In the genomic region with DNA sequence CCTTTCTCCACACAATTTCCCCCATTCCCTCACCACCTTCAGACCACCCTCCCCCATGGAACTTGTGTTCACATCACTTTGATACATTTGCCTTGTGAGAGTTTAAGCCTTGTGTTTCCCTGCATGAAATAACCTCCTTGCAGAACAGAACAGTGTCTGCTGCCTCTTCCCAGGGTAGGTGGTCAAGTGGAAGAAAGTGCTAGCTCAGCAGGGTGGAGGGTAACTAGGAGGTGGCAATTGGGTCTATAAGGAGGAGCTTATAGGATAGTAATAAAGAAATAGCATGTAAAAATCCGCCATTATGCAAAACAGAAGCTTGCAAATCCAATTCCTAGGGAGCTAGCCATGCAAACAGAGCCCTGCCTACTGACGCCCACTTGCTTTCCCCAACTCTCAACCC, we compare ENCODE assay signal across 24 cellular contexts.
"Had no signal": no experiment of that assay in that cellular context is flagged by ENCODE, and none has a peak within 500 bp of the region (broad histone marks: within the 10 kb centered on the region; RNA-seq: fewer than 3 reads in every experiment).

No MANE protein-coding gene starts in this region.

- H3K27me3 ChIP-seq: heart right ventricle, ovary, thyroid gland had no signal

- H3K27ac ChIP-seq: coronary artery, epithelial cell of prostate, heart right ventricle, ovary, thyroid gland, VCaP had no signal

- ATAC-seq: activated CD4-positive, CD25-positive, alpha-beta regulatory T cell treated with anti-CD3 and anti-CD28 coated beads, Interleukin-2, amount 50 U/mL, for 24 hours; activated CD8-positive, alpha-beta memory T cell treated with anti-CD3 and anti-CD28 coated beads, Interleukin-2, amount 10 ng/mL, durations not matched to agents 7 days and 5 days; activated naive CD8-positive, alpha-beta T cell treated with anti-CD3 and anti-CD28 coated beads, Interleukin-2, amount 50 U/mL, for 24 hours; heart right ventricle; left cardiac atrium; naive thymus-derived CD4-positive, alpha-beta T cell; right cardiac atrium had no signal

- H3K9me3 ChIP-seq: ovary, thyroid gland had no signal

- H3K36me3 ChIP-seq: heart right ventricle, ovary, thyroid gland had no signal

- H3K9me3 Mint-ChIP-seq: activated CD4-positive, alpha-beta memory T cell treated with anti-CD3 and anti-CD28 coated beads, Interleukin-2, amount 10 ng/mL, durations not matched to agents 7 days and 5 days; activated CD4-positive, alpha-beta T cell treated with anti-CD3 and anti-CD28 coated beads, Interleukin-2, amount 10 ng/mL, durations not matched to agents 24 days and 14 days; activated naive CD8-positive, alpha-beta T cell treated with anti-CD3 and anti-CD28 coated beads, Interleukin-2, amount 50 U/mL, for 24 hours; activated T-helper 1 cell treated with anti-CD3 and anti-CD28 coated beads, Interleukin-12 subunit alpha, Interleukin-12 subunit beta, Interleukin-2, Interleukin-4 antibody, amounts not matched to agents 30 ng/mL and 10 ng/mL and 1 ng/mL, durations not matched to agents 14 hours and 24 hours and 36 hours; naive thymus-derived CD4-positive, alpha-beta T cell; stimulated activated naive CD8-positive, alpha-beta T cell treated with anti-CD3 and anti-CD28 coated beads, Interleukin-15, Interleukin-2, amounts not matched to agents 100 ng/mL and 50 ng/mL, for 24 hours had no signal

- H3K4me1 ChIP-seq: heart right ventricle had no signal

- H3K4me3 ChIP-seq: coronary artery, heart right ventricle, ovary, thyroid gland had no signal

- H3K27ac Mint-ChIP-seq: activated CD4-positive, alpha-beta memory T cell treated with anti-CD3 and anti-CD28 coated beads, Interleukin-2, amount 10 ng/mL, durations not matched to agents 7 days and 5 days; activated CD4-positive, alpha-beta T cell treated with anti-CD3 and anti-CD28 coated beads, Interleukin-2, amount 10 ng/mL, durations not matched to agents 24 days and 14 days; activated CD8-positive, alpha-beta memory T cell treated with anti-CD3 and anti-CD28 coated beads, Interleukin-2, amount 10 ng/mL, durations not matched to agents 7 days and 5 days; activated naive CD8-positive, alpha-beta T cell treated with anti-CD3 and anti-CD28 coated beads, Interleukin-2, amount 50 U/mL, for 24 hours; activated T-helper 1 cell treated with anti-CD3 and anti-CD28 coated beads, Interleukin-12 subunit alpha, Interleukin-12 subunit beta, Interleukin-2, Interleukin-4 antibody, amounts not matched to agents 30 ng/mL and 10 ng/mL and 1 ng/mL, durations not matched to agents 14 hours and 24 hours and 36 hours; naive thymus-derived CD4-positive, alpha-beta T cell; stimulated activated naive CD8-positive, alpha-beta T cell treated with anti-CD3 and anti-CD28 coated beads, Interleukin-15, Interleukin-2, amounts not matched to agents 100 ng/mL and 50 ng/mL, for 24 hours had no signal

- DNase-seq: activated CD4-positive, alpha-beta memory T cell treated with anti-CD3 and anti-CD28 coated beads, Interleukin-2, amount 10 ng/mL, durations not matched to agents 7 days and 5 days; activated CD4-positive, alpha-beta T cell treated with anti-CD3 and anti-CD28 coated beads, Interleukin-2, amount 10 ng/mL, durations not matched to agents 24 days and 14 days; activated CD8-positive, alpha-beta memory T cell treated with anti-CD3 and anti-CD28 coated beads, Interleukin-2, amount 10 ng/mL, durations not matched to agents 7 days and 5 days; activated gamma-delta T cell; activated naive CD4-positive, alpha-beta T cell treated with anti-CD3 and anti-CD28 coated beads, Interleukin-2, amount 50 U/mL, for 16 hours; activated naive CD8-positive, alpha-beta T cell treated with anti-CD3 and anti-CD28 coated beads, Interleukin-2, amount 50 U/mL, for 24 hours; cerebellar nuclear complex; heart right ventricle; islet precursor cell; left cardiac atrium; mesenchymal stem cell; naive thymus-derived CD4-positive, alpha-beta T cell; ovary; right cardiac atrium; stimulated activated CD4-positive, alpha-beta T cell treated with anti-CD3 and anti-CD28 coated beads, Interleukin-12 subunit alpha, Interleukin-12 subunit beta, amount 100 ng/mL, for 4 hours; stimulated activated CD4-positive, alpha-beta T cell treated with anti-CD3 and anti-CD28 coated beads, Interleukin-4, amount 100 ng/mL, for 4 hours; substantia nigra; thyroid gland had no signal

- H3K4me3 Mint-ChIP-seq: activated CD4-positive, alpha-beta memory T cell treated with anti-CD3 and anti-CD28 coated beads, Interleukin-2, amount 10 ng/mL, durations not matched to agents 7 days and 5 days; activated CD4-positive, alpha-beta T cell treated with anti-CD3 and anti-CD28 coated beads, Interleukin-2, amount 10 ng/mL, durations not matched to agents 24 days and 14 days; activated CD8-positive, alpha-beta memory T cell treated with anti-CD3 and anti-CD28 coated beads, Interleukin-2, amount 10 ng/mL, durations not matched to agents 7 days and 5 days; activated naive CD8-positive, alpha-beta T cell treated with anti-CD3 and anti-CD28 coated beads, Interleukin-2, amount 50 U/mL, for 24 hours; activated T-helper 1 cell treated with anti-CD3 and anti-CD28 coated beads, Interleukin-12 subunit alpha, Interleukin-12 subunit beta, Interleukin-2, Interleukin-4 antibody, amounts not matched to agents 30 ng/mL and 10 ng/mL and 1 ng/mL, durations not matched to agents 14 hours and 24 hours and 36 hours; naive thymus-derived CD4-positive, alpha-beta T cell; stimulated activated naive CD8-positive, alpha-beta T cell treated with anti-CD3 and anti-CD28 coated beads, Interleukin-15, Interleukin-2, amounts not matched to agents 100 ng/mL and 50 ng/mL, for 24 hours had no signal

- H3K36me3 Mint-ChIP-seq: activated CD8-positive, alpha-beta memory T cell treated with anti-CD3 and anti-CD28 coated beads, Interleukin-2, amount 10 ng/mL, durations not matched to agents 7 days and 5 days; naive thymus-derived CD4-positive, alpha-beta T cell had no signal

- H3K4me1 Mint-ChIP-seq: activated CD4-positive, alpha-beta memory T cell treated with anti-CD3 and anti-CD28 coated beads, Interleukin-2, amount 10 ng/mL, durations not matched to agents 7 days and 5 days; activated CD4-positive, alpha-beta T cell treated with anti-CD3 and anti-CD28 coated beads, Interleukin-2, amount 10 ng/mL, durations not matched to agents 24 days and 14 days; activated CD8-positive, alpha-beta memory T cell treated with anti-CD3 and anti-CD28 coated beads, Interleukin-2, amount 10 ng/mL, durations not matched to agents 7 days and 5 days; activated naive CD8-positive, alpha-beta T cell treated with anti-CD3 and anti-CD28 coated beads, Interleukin-2, amount 50 U/mL, for 24 hours; naive thymus-derived CD4-positive, alpha-beta T cell had no signal
